13 cellular contexts compared by ENCODE assay signal in the genomic region with DNA sequence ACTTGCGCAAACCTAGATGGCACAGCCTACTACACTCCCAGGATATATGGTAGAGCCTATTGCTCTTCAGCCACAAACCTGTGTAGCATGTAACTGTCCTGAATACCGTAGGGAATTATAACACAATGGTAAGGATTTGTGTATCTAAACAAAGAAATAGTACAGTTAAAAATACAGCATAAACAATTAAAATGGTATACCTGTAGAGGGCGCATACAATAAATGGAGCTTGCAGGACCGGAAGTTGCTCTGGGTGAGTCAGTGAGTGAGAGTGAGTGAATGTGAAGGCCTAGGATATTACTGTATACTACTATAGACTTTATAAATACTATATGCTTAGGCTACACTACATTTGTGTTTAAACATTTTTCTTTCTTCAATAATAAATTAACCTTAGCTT.
A peak's percentile ranks its signal among the peaks of the same experiment; 100 is the strongest.
DNase-seq lines count a peak whose midpoint lies in the region; ATAC-seq, FAIRE-seq and TF ChIP-seq lines count a peak whose summit lies in the region.
"Had no signal": no experiment of that assay in that cellular context is flagged by ENCODE, and none has a peak within 500 bp of the region (broad histone marks: within the 10 kb centered on the region; RNA-seq: fewer than 3 reads in every experiment).

No MANE protein-coding gene starts in this region.

- POLR2A ChIA-PET in K562 (lab: Yijun Ruan, JAX) (no interaction called here), HEK293T (lab: Yijun Ruan, JAX) (no interaction called here)

- DNase-seq in EL (peak; percentile 4), MM.1S (peak; percentile 20), K562 (ENCODE audit: extremely low read depth in 1 of 4, low spot score in 3 of 4) (peak in 1 of 4 experiments; percentile 14), NCI-H2107 (lab: John Stamatoyannopoulos, UW) (no peak), HEK293T (ENCODE audit: extremely low spot score) (no peak), DMS153 treated with DMSO at 0.1 percent for 48 hours (lab: John Stamatoyannopoulos, UW; ENCODE audit: unreplicated experiment) (no peak)
- DNase-seq: aorta; esophagus squamous epithelium; NCI-H1092 treated with DMSO at 0.1 percent for 48 hours; stimulated activated CD4-positive, alpha-beta T cell treated with anti-CD3 and anti-CD28 coated beads, Interleukin-4, amount 100 ng/mL, for 24 hours had no signal

- H3K9me2 ChIP-seq in MM.1S (replicated peaks; ENCODE audit: insufficient read depth, low read length), result no peaks in the 10 kb centered on the region

- H4K20me1 ChIP-seq in MM.1S (ENCODE audit: insufficient read depth, low read length) (no peaks in the 10 kb centered on the region), K562 (replicated peaks; ENCODE audit: control insufficient read depth, insufficient read depth, low read length) (no peaks in the 10 kb centered on the region)

- H3K9me1 ChIP-seq in K562 (ENCODE audit: control insufficient read depth, insufficient read depth, low read length), result no peaks in the 10 kb centered on the region

- H2AFZ ChIP-seq in MM.1S (ENCODE audit: low read length) (no peak overlapping the region), K562 (ENCODE audit: low read depth, low read length) (no peak overlapping the region)

- ATAC-seq in GM19455 (IDR thresholded peaks at IDR 0.05; ENCODE audit: unreplicated experiment) (peak; percentile 71), K562 (peak; percentile 47; the same call in 2 of the 3 replicates)

- intact Hi-C loops in K562 (cut with micrococcal nuclease), result no loop called here

- no peaks in the 10 kb centered on the region for H3K27me3 ChIP-seq in MM.1S (replicated peaks; ENCODE audit: insufficient read depth, low read length)
- no peaks in the 10 kb centered on the region for H3K27me3 ChIP-seq in K562 (ENCODE audit: control insufficient read depth in 2 of 2, insufficient read depth in 2 of 2, low read length in 2 of 2)
- H3K27me3 ChIP-seq: esophagus squamous epithelium, neutrophil had no signal

- no peaks in the 10 kb centered on the region for H3F3A ChIP-seq in MM.1S (ENCODE audit: insufficient read depth, low read length)

- TF ChIP-seq CTCF in MM.1S (IDR thresholded peaks at IDR 0.05; ENCODE audit: low read length), result peak; percentile 18; the same call in 1 of the 2 replicates
- TF ChIP-seq CTCF in K562 (IDR thresholded peaks at IDR 0.05 in 2 of 3, conservative IDR thresholded peaks at IDR 0.05 in 1 of 3; ENCODE audit: insufficient read depth in 2 of 3, low read depth in 1 of 3, low read length in 3 of 3), result peak in 1 of 3 experiments; percentile 18; a peak in 1 of 6 replicates

- no peak overlapping the region for H3K4me3 ChIP-seq in MM.1S (ENCODE audit: low read length)
- H3K4me3 ChIP-seq in K562, result no peak overlapping the region
- H3K4me3 ChIP-seq: esophagus squamous epithelium, SJSA1 had no signal

- no peak overlapping the region for H3K9ac ChIP-seq in MM.1S (ENCODE audit: low read length)
- H3K9ac ChIP-seq in K562 (ENCODE audit: insufficient read depth in 1 of 2, low read depth in 2 of 2, low read length in 2 of 2), result no peak overlapping the region

- in situ Hi-C loops in K562 (cut with MboI), result no loop called here

- H3K9me3 ChIP-seq in MM.1S (replicated peaks; ENCODE audit: insufficient read depth, low read length) (no peaks in the 10 kb centered on the region), K562 (replicated peaks; ENCODE audit: control insufficient read depth, insufficient read depth, low read depth, low read length) (no peaks in the 10 kb centered on the region)
- H3K9me3 ChIP-seq: esophagus squamous epithelium, neutrophil, SJSA1 had no signal

- H3K4me1 ChIP-seq in MM.1S (ENCODE audit: low read length), result no peaks in the 10 kb centered on the region
- no peaks in the 10 kb centered on the region for H3K4me1 ChIP-seq in K562 (replicated peaks in 1 of 2; ENCODE audit: control insufficient read depth in 2 of 2, insufficient read depth in 2 of 2, low read length in 2 of 2)
- H3K4me1 ChIP-seq: esophagus squamous epithelium, SJSA1 had no signal

- no peak for TF ChIP-seq POLR2A in K562 (conservative IDR thresholded peaks at IDR 0.05)

- no peak for TF ChIP-seq EP300 in K562 (IDR thresholded peaks at IDR 0.05; ENCODE audit: low read length)

- no peak overlapping the region for H3K4me2 ChIP-seq in MM.1S (ENCODE audit: low read depth, low read length)
- no peak overlapping the region for H3K4me2 ChIP-seq in K562 (ENCODE audit: insufficient read depth, low read length)

- BruUV-seq in K562 (replicated peaks; lab: Mats Ljungman, UMichigan), result no TSS peak

- no peaks in the 10 kb centered on the region for H3K79me2 ChIP-seq in MM.1S (ENCODE audit: low read length)
- no peaks in the 10 kb centered on the region for H3K79me2 ChIP-seq in K562 (ENCODE audit: control insufficient read depth, insufficient read depth, low read length)

- CTCF ChIA-PET in K562 (lab: Yijun Ruan, JAX; ENCODE audit: low intra/inter-chr PET ratio) (no interaction called here), HEK293T (lab: Yijun Ruan, JAX) (interaction anchor here (0.5 to 1.1 kb wide), 5 partner anchors 9 to 405 kb away, joined by 3 to 4 read pairs (median 4); no protein-coding TSS in a partner anchor)

- H3K36me3 ChIP-seq in MM.1S (replicated peaks; ENCODE audit: insufficient read depth, low read length), result no peaks in the 10 kb centered on the region
- no peaks in the 10 kb centered on the region for H3K36me3 ChIP-seq in K562 (ENCODE audit: control insufficient read depth, insufficient read depth, low read length)
- H3K36me3 ChIP-seq: esophagus squamous epithelium, neutrophil, SJSA1 had no signal

- 0% methylated on average over 4 of the region's 4 CpGs for WGBS in K562 (ENCODE audit: insufficient coverage, low coverage, missing lambda C conversion rate)

- no peak for FAIRE-seq in K562 (lab: Jason Lieb, UNC)

- H3K27ac ChIP-seq in MM.1S (ENCODE audit: low read length) (no peak overlapping the region), K562 (ENCODE audit: extremely low read depth, low read depth, low read length) (no peak overlapping the region)
- H3K27ac ChIP-seq: esophagus squamous epithelium, neutrophil, SJSA1 had no signal

- TF ChIP-seq RAD21 in K562 (CRISPR knock-in tag; conservative IDR thresholded peaks at IDR 0.05 in 1 of 2, IDR thresholded peaks at IDR 0.05 in 1 of 2), result no peak

TF ChIP-seq in K562, 482 proteins besides CTCF, POLR2A, EP300 and RAD21 (continues in another document):
- no peak for TF ChIP-seq RBM14 (IDR thresholded peaks at IDR 0.05; ENCODE audit: borderline replicate concordance, insufficient read depth, low read depth, low read length)
- TF ChIP-seq ETV1 (tag; conservative IDR thresholded peaks at IDR 0.05; ENCODE audit: low read depth), result peak; percentile 37; the same call in 1 of the 2 replicates
- TF ChIP-seq, protein P1, sequence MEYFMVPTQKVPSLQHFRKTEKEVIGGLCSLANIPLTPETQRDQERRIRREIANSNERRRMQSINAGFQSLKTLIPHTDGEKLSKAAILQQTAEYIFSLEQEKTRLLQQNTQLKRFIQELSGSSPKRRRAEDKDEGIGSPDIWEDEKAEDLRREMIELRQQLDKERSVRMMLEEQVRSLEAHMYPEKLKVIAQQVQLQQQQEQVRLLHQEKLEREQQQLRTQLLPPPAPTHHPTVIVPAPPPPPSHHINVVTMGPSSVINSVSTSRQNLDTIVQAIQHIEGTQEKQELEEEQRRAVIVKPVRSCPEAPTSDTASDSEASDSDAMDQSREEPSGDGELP (CRISPR knock-in tag; IDR thresholded peaks at IDR 0.05; ENCODE audit: borderline replicate concordance), result no peak
- peak; percentile 44 for TF ChIP-seq GABPA (tag; conservative IDR thresholded peaks at IDR 0.05; ENCODE audit: low read depth)
- no peak for TF ChIP-seq ZNF24 (IDR thresholded peaks at IDR 0.05)

TF ChIP-seq in HEK293T, 16 proteins besides CTCF, POLR2A, EP300 and RAD21:
- no peak for TF ChIP-seq LEF1 (IDR thresholded peaks at IDR 0.05; ENCODE audit: borderline replicate concordance)
- TF ChIP-seq ARNT (IDR thresholded peaks at IDR 0.05), result no peak
- no peak for TF ChIP-seq FOXK2 (IDR thresholded peaks at IDR 0.05)
- no peak for TF ChIP-seq FOXM1 (IDR thresholded peaks at IDR 0.05; ENCODE audit: borderline replicate concordance)
- TF ChIP-seq HDGF (IDR thresholded peaks at IDR 0.05; ENCODE audit: borderline replicate concordance), result no peak
- no peak for TF ChIP-seq BHLHE40 (IDR thresholded peaks at IDR 0.05; ENCODE audit: borderline replicate concordance)
- TF ChIP-seq CTBP1 (IDR thresholded peaks at IDR 0.05; ENCODE audit: borderline replicate concordance), result no peak
- TF ChIP-seq NFRKB (IDR thresholded peaks at IDR 0.05), result no peak
- TF ChIP-seq TARDBP (IDR thresholded peaks at IDR 0.05), result no peak
- no peak for TF ChIP-seq FOXA1 (IDR thresholded peaks at IDR 0.05)
- no peak for TF ChIP-seq SUZ12 (IDR thresholded peaks at IDR 0.05)
- TF ChIP-seq ELF4 (IDR thresholded peaks at IDR 0.05), result no peak
- TF ChIP-seq L3MBTL2 (conservative IDR thresholded peaks at IDR 0.05), result no peak
- no peak for TF ChIP-seq SP1 (IDR thresholded peaks at IDR 0.05)
- TF ChIP-seq, protein P2, sequence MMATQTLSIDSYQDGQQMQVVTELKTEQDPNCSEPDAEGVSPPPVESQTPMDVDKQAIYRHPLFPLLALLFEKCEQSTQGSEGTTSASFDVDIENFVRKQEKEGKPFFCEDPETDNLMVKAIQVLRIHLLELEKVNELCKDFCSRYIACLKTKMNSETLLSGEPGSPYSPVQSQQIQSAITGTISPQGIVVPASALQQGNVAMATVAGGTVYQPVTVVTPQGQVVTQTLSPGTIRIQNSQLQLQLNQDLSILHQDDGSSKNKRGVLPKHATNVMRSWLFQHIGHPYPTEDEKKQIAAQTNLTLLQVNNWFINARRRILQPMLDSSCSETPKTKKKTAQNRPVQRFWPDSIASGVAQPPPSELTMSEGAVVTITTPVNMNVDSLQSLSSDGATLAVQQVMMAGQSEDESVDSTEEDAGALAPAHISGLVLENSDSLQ (IDR thresholded peaks at IDR 0.05), result no peak
TF ChIP-seq in HEK293T: peak in this region for 0.

Comparison
In these comparisons a context has a peak if more than half of its experiments do, and no peak if none do; other contexts are left out.
1. DNase-seq: peak in EL (single experiment) and MM.1S (single experiment); none in NCI-H2107 (single experiment), HEK293T (single experiment) and DMS153 treated with DMSO at 0.1 percent for 48 hours (single experiment).